ENCODE assay signal across 9 cellular contexts in genomic region chr11:111911563-111912401, GRCh38. TPM values are rescaled to one million over a fixed set of nuclear protein-coding genes. Genes with fewer than 3 reads are reported as not detected.
A peak's percentile ranks its signal among the peaks of the same experiment; 100 is the strongest.
DNase-seq lines count a peak whose midpoint lies in the region; ATAC-seq and TF ChIP-seq lines count a peak whose summit lies in the region.
"Had no signal": no experiment of that assay in that cellular context is flagged by ENCODE, and none has a peak within 500 bp of the region (broad histone marks: within the 10 kb centered on the region; RNA-seq: fewer than 3 reads in every experiment).

TSS of gene CRYAB (minus strand) at chr11:111911770. CDS start at chr11:111911724, 46 bp downstream.

- TF ChIP-seq CTCF in ascending aorta (IDR thresholded peaks at IDR 0.05) (no peak), psoas muscle (IDR thresholded peaks at IDR 0.05) (no peak)

- no peaks in the 10 kb centered on the region for H3K27me3 ChIP-seq in ascending aorta
- H3K27me3 ChIP-seq in psoas muscle (ENCODE audit: insufficient read depth in 3 of 3, low read length in 2 of 3) = no peaks in the 10 kb centered on the region

- H3K9me3 ChIP-seq in ascending aorta (no peaks in the 10 kb centered on the region), psoas muscle (no peaks in the 10 kb centered on the region)

- 12 to 21% (median 20%) methylated on average over 17 of the region's 17 CpGs for WGBS in psoas muscle, 3 donors

- H3K4me3 ChIP-seq in ascending aorta = peak within 1 kb of the TSS; percentile 66 to 88
- peak within 1 kb of the TSS; percentile 82 for H3K4me3 ChIP-seq in psoas muscle
- H3K4me3 ChIP-seq: GM12878 had no signal

- DNase-seq in ELF-1 (ENCODE audit: low read depth, low spot score) (peak; percentile 69), ascending aorta (ENCODE audit: low spot score in 2 of 2) (peak; percentile 90 to 98), left ventricle myocardium superior (peak; percentile 91), psoas muscle (peak; percentile 93 to 97), CD1c-positive myeloid dendritic cell (ENCODE audit: extremely low spot score) (no peak), NK-92 (lab: John Stamatoyannopoulos, UW; ENCODE audit: unreplicated experiment) (no peak)
- no peak for DNase-seq in stimulated activated CD4-positive, alpha-beta T cell treated with anti-CD3 and anti-CD28 coated beads, Interleukin-1b, Interleukin-23, amount 100 ng/mL, for 48 hours
- DNase-seq in activated naive CD4-positive, alpha-beta T cell treated with Interleukin-2 at 50 U/mL for 16 hours = no peak

- H3K27ac ChIP-seq in ascending aorta (peak within 1 kb of the TSS; percentile 98 to 99), psoas muscle (peak within 1 kb of the TSS; percentile 95)

- peaks cover 8 to 30% of the 10 kb centered on the region in 2 donors for H3K36me3 ChIP-seq in ascending aorta
- peaks cover 0 to 30% of the 10 kb centered on the region in 2 donors for H3K36me3 ChIP-seq in psoas muscle (ENCODE audit: insufficient read depth in 1 of 2, low read depth in 1 of 2)

- peaks cover 0 to 9% of the 10 kb centered on the region in 2 donors for H3K4me1 ChIP-seq in ascending aorta
- peaks cover 17% of the 10 kb centered on the region for H3K4me1 ChIP-seq in psoas muscle

- peak; percentile 77 for ATAC-seq in left ventricle myocardium superior
- peak; percentile 74 to 85 (median 82) for ATAC-seq in psoas muscle
- ATAC-seq: GM12878 had no signal

- intact Hi-C loops in ascending aorta (cut with DNase I) (loop anchor here (1.0 to 2.0 kb wide), 6 partner anchors 12 to 66 kb away; partner anchors contain the start of genes ALG9, CFAP68 and FDXACB1), left ventricle myocardium superior (cut with micrococcal nuclease) (no loop called here), psoas muscle (cut with DNase I) (loop anchor here (5.0 kb wide), 1 partner anchor 34 kb away; the partner anchor contains the start of genes CFAP68 (in 2 of the 2) and FDXACB1 (in 2 of the 2))

RNA-seq across cellular contexts. Expression of gene CRYAB, which starts in this region (rescaled TPM):
- total RNA-seq in ascending aorta (288 TPM), left ventricle myocardium superior (6,681 TPM), psoas muscle (over 10,000 TPM in 2 of 4 donors, 1,000 to 10,000 TPM in 2; 5,216 to 12,187 (median 10,501) TPM)
- over 10,000 TPM in 1 of 3 donors, 1,000 to 10,000 TPM in 2; 4,737 to 11,496 (median 9,489) TPM for polyA plus RNA-seq in psoas muscle
- total RNA-seq: GM12878 had no signal

Comparison
In these comparisons a context has a peak if more than half of its experiments do, and no peak if none do; other contexts are left out.
1. RNA of gene CRYAB (total RNA-seq): 5,216 to 12,187 TPM in psoas muscle and 6,681 TPM in left ventricle myocardium superior (single experiment); 288 TPM in ascending aorta (single experiment); every median in the first group is over 10 times any median in the second.
2. DNase-seq: peak in ELF-1 (single experiment), ascending aorta (2 of 2), left ventricle myocardium superior (single experiment) and psoas muscle (2 of 2); none in CD1c-positive myeloid dendritic cell (single experiment), stimulated activated CD4-positive, alpha-beta T cell treated with anti-CD3 and anti-CD28 coated beads, Interleukin-1b, Interleukin-23, amount 100 ng/mL, for 48 hours (single experiment), NK-92 (single experiment) and activated naive CD4-positive, alpha-beta T cell treated with Interleukin-2 at 50 U/mL for 16 hours (single experiment).